Comparison of ENCODE assay signal across 18 cellular contexts in genomic region chr7:105131890-105132289, GRCh38.
DNase-seq lines count a peak whose midpoint lies in the region; ATAC-seq, FAIRE-seq and TF ChIP-seq lines count a peak whose summit lies in the region.
"Had no signal": no experiment of that assay in that cellular context is flagged by ENCODE, and none has a peak within 500 bp of the region (broad histone marks: within the 10 kb centered on the region; RNA-seq: fewer than 3 reads in every experiment).

No MANE protein-coding gene starts in this region.

- no peaks in the 10 kb centered on the region for H3K4me1 ChIP-seq in CD8-positive, alpha-beta T cell (ENCODE audit: insufficient read depth, low read length)
- H3K4me1 ChIP-seq in neural progenitor cell: peaks cover 6% of the 10 kb centered on the region
- no peaks in the 10 kb centered on the region for H3K4me1 ChIP-seq in SJCRH30
- H3K4me1 ChIP-seq: HAP-1, upper lobe of right lung had no signal

- peaks cover 70% of the 10 kb centered on the region for H3K36me3 Mint-ChIP-seq in CD8-positive, alpha-beta T cell
- peaks cover 37% of the 10 kb centered on the region for H3K36me3 Mint-ChIP-seq in effector memory CD8-positive, alpha-beta T cell (ENCODE audit: insufficient read depth)
- H3K36me3 Mint-ChIP-seq in neural progenitor cell: peaks cover 30% of the 10 kb centered on the region

- no peaks in the 10 kb centered on the region for H3F3A ChIP-seq in neural progenitor cell (ENCODE audit: low read depth)

- peaks cover 21% of the 10 kb centered on the region for H4K20me1 ChIP-seq in neural progenitor cell (ENCODE audit: low read depth)

- no peak overlapping the region for H3K4me2 ChIP-seq in neural progenitor cell

- no peaks in the 10 kb centered on the region for H3K9me3 ChIP-seq in CD8-positive, alpha-beta T cell (ENCODE audit: low read length)
- H3K9me3 ChIP-seq in neural progenitor cell (ENCODE audit: low read depth) (no peaks in the 10 kb centered on the region), SJCRH30 (replicated peaks) (no peaks in the 10 kb centered on the region)
- H3K9me3 ChIP-seq: HAP-1, neutrophil, sigmoid colon, upper lobe of right lung had no signal

- no peaks in the 10 kb centered on the region for H3K27me3 ChIP-seq in CD8-positive, alpha-beta T cell (ENCODE audit: insufficient read depth, low read length)
- H3K27me3 ChIP-seq in neural progenitor cell (no peaks in the 10 kb centered on the region), SJCRH30 (no peaks in the 10 kb centered on the region)
- H3K27me3 ChIP-seq: neutrophil, sigmoid colon, upper lobe of right lung had no signal

- ATAC-seq in CD8-positive, alpha-beta T cell: no peak
- ATAC-seq in effector memory CD8-positive, alpha-beta T cell (replicated peaks): no peak
- ATAC-seq in HG02840 (IDR thresholded peaks at IDR 0.05; ENCODE audit: low FRiP score, unreplicated experiment): no peak
- ATAC-seq: upper lobe of right lung had no signal

- TF ChIP-seq CTCF in CD8-positive, alpha-beta T cell (IDR thresholded peaks at IDR 0.05): no peak
- no peak for TF ChIP-seq CTCF in neural progenitor cell (IDR thresholded peaks at IDR 0.05)

- H3K27ac Mint-ChIP-seq in CD8-positive, alpha-beta T cell: peak overlapping the region; percentile 29
- peak overlapping the region; percentile 50 to 82 for H3K27ac Mint-ChIP-seq in effector memory CD8-positive, alpha-beta T cell
- no peak overlapping the region for H3K27ac Mint-ChIP-seq in neural progenitor cell

- H3K27me3 Mint-ChIP-seq in CD8-positive, alpha-beta T cell (ENCODE audit: low read depth): no peaks in the 10 kb centered on the region
- H3K27me3 Mint-ChIP-seq in effector memory CD8-positive, alpha-beta T cell: no peaks in the 10 kb centered on the region
- peaks cover under 1% of the 10 kb centered on the region for H3K27me3 Mint-ChIP-seq in neural progenitor cell (ENCODE audit: insufficient read depth, low read depth)

- no peak overlapping the region for H3K27ac ChIP-seq in CD8-positive, alpha-beta T cell (ENCODE audit: low read depth, low read length)
- H3K27ac ChIP-seq in neural progenitor cell (no peak overlapping the region), SJCRH30 (no peak overlapping the region)
- H3K27ac ChIP-seq: epithelial cell of prostate, neutrophil, upper lobe of right lung had no signal

- H3K4me3 ChIP-seq in CD8-positive, alpha-beta T cell (ENCODE audit: low read depth, low read length): no peak overlapping the region
- H3K4me3 ChIP-seq in neural progenitor cell: no peak overlapping the region
- H3K4me3 ChIP-seq in SJCRH30: no peak overlapping the region
- H3K4me3 ChIP-seq: HAP-1, sigmoid colon, upper lobe of right lung had no signal

- FAIRE-seq in frontal cortex (lab: Jason Lieb, UNC): no peak
- FAIRE-seq: colon had no signal

- H3K4me1 Mint-ChIP-seq in CD8-positive, alpha-beta T cell (ENCODE audit: low read depth): peaks cover 18% of the 10 kb centered on the region
- H3K4me1 Mint-ChIP-seq in effector memory CD8-positive, alpha-beta T cell (ENCODE audit: low read depth in 2 of 2): peaks cover 20 to 34% of the 10 kb centered on the region in 2 donors
- H3K4me1 Mint-ChIP-seq in neural progenitor cell: peaks cover 38% of the 10 kb centered on the region

- no peak overlapping the region for H3K4me3 Mint-ChIP-seq in CD8-positive, alpha-beta T cell
- no peak overlapping the region for H3K4me3 Mint-ChIP-seq in effector memory CD8-positive, alpha-beta T cell
- H3K4me3 Mint-ChIP-seq in neural progenitor cell: peak overlapping the region; percentile 31

- POLR2A ChIA-PET in CD8-positive, alpha-beta T cell (lab: Charles Lee): no interaction called here

- no peak overlapping the region for H3K9ac ChIP-seq in neural progenitor cell

- H2AFZ ChIP-seq in neural progenitor cell (replicated peaks): no peak overlapping the region

- CTCF ChIA-PET in CD8-positive, alpha-beta T cell (lab: Charles Lee): interaction anchor here (1.4 kb wide), 1 partner anchor 9 kb away, joined by 3 read pairs; no protein-coding TSS in a partner anchor

- no peak for DNase-seq in CD8-positive, alpha-beta T cell
- DNase-seq in NCI-H69 (lab: John Stamatoyannopoulos, UW) (peak; percentile 66), neural progenitor cell (ENCODE audit: low spot score) (no peak), SJCRH30 (no peak), frontal cortex (ENCODE audit: low spot score in 2 of 2) (no peak), SIG-M5 (lab: John Stamatoyannopoulos, UW) (no peak)
- no peak for DNase-seq in effector memory CD8-positive, alpha-beta T cell
- DNase-seq: activated CD4-positive, alpha-beta T cell treated with anti-CD3 and anti-CD28 coated beads, Interleukin-2, amount 50 U/mL, for 4 hours; aorta; NCI-H1436; NCI-H345; sigmoid colon; upper lobe of right lung had no signal

- H3K79me2 ChIP-seq in neural progenitor cell (ENCODE audit: low read depth): peaks cover 17% of the 10 kb centered on the region

- H3K36me3 ChIP-seq in CD8-positive, alpha-beta T cell (ENCODE audit: insufficient read depth, low read length): peaks cover 28% of the 10 kb centered on the region
- H3K36me3 ChIP-seq in neural progenitor cell (no peaks in the 10 kb centered on the region), SJCRH30 (peaks cover 18% of the 10 kb centered on the region)

- no peaks in the 10 kb centered on the region for H3K9me3 Mint-ChIP-seq in CD8-positive, alpha-beta T cell
- H3K9me3 Mint-ChIP-seq in effector memory CD8-positive, alpha-beta T cell: no peaks in the 10 kb centered on the region
- no peaks in the 10 kb centered on the region for H3K9me3 Mint-ChIP-seq in neural progenitor cell

- intact Hi-C loops in CD8-positive, alpha-beta T cell (cut with DNase I, micrococcal nuclease): no loop called here
